Comparison of ENCODE assay signal across 25 cellular contexts in the genomic region with DNA sequence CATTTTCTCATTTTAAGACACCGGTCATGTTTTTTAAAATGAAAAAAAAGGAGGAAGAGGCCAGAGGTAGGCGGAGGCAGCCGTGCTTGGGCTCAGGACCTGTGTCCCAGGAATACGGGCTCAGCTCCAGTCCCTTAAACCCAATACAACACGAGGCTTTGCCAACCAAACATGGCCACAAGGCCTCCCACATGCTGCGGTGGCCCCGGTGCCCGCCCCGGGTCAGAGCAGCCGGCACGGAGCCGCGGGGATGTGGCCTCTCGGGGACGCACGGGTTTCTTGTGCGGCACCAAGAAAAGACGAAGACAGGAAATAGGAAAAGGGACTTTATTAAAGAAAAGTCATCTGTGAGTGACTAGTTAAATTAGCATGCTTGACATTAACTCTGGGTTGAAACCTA. TPM values are rescaled to one million over a fixed set of nuclear protein-coding genes. Genes with fewer than 3 reads are reported as not detected.
DNase-seq lines count a peak whose midpoint lies in the region; ATAC-seq, FAIRE-seq and TF ChIP-seq lines count a peak whose summit lies in the region.
"Had no signal": no experiment of that assay in that cellular context is flagged by ENCODE, and none has a peak within 500 bp of the region (broad histone marks: within the 10 kb centered on the region; RNA-seq: fewer than 3 reads in every experiment).

No MANE protein-coding gene starts in this region.

- no peak overlapping the region for H4K8ac ChIP-seq in H9 (replicated peaks; ENCODE audit: insufficient read length, low read depth, low read length)

- no peak overlapping the region for H2BK15ac ChIP-seq in H9 (ENCODE audit: low read depth, low read length)

- H3K36me3 ChIP-seq in K562 (ENCODE audit: control insufficient read depth, insufficient read depth, low read length) (peaks cover 96% of the 10 kb centered on the region), skeletal muscle tissue (ENCODE audit: control insufficient read depth in 3 of 3, insufficient read depth in 3 of 3, low read length in 3 of 3) (peaks cover 55 to 59% (median 58%) of the 10 kb centered on the region in 3 donors)

- no peaks in the 10 kb centered on the region for H3K9me3 ChIP-seq in H9 (ENCODE audit: control insufficient read depth, low read depth, low read length)
- H3K9me3 ChIP-seq in K562 (replicated peaks; ENCODE audit: control insufficient read depth, insufficient read depth, low read depth, low read length), result no peaks in the 10 kb centered on the region
- H3K9me3 ChIP-seq in skeletal muscle tissue (ENCODE audit: control insufficient read depth in 3 of 3, low read length in 3 of 3), result no peaks in the 10 kb centered on the region
- no peaks in the 10 kb centered on the region for H3K9me3 ChIP-seq in CD4-positive, alpha-beta T cell (ENCODE audit: control insufficient read depth, low read length)
- H3K9me3 ChIP-seq: A549, BE2C had no signal

- H3K9me1 ChIP-seq in K562 (ENCODE audit: control insufficient read depth, insufficient read depth, low read length), result peaks cover 3% of the 10 kb centered on the region

- TF ChIP-seq EP300 in K562 (IDR thresholded peaks at IDR 0.05; ENCODE audit: low read length), result no peak

- in situ Hi-C loops in K562 (cut with MboI), result no loop called here

- H3K27ac ChIP-seq in H9 (ENCODE audit: insufficient read length, low read depth, low read length), result no peak overlapping the region
- H3K27ac ChIP-seq in K562 (ENCODE audit: extremely low read depth, low read depth, low read length), result no peak overlapping the region
- peak overlapping the region; percentile 72 for H3K27ac ChIP-seq in skeletal muscle tissue (ENCODE audit: low read depth, low read length)
- no peak overlapping the region for H3K27ac ChIP-seq in CD4-positive, alpha-beta T cell (ENCODE audit: low read depth, low read length)
- H3K27ac ChIP-seq: A549; BLaER1 treated with 17β-estradiol and CSF1 and Interleukin-3, amounts not matched to agents 10 nM and 100 nM had no signal

- DNase-seq in H9 (no peak), K562 (ENCODE audit: extremely low read depth in 1 of 4, low spot score in 3 of 4) (no peak), nephron progenitor cell (no peak)
- DNase-seq in CD4-positive, alpha-beta T cell, result no peak
- no peak for DNase-seq in activated naive CD4-positive, alpha-beta T cell (lab: John Stamatoyannopoulos, UW)
- DNase-seq: 8988T; ACHN; AML-193; BE2C; Calu3; CD4-positive, alpha-beta memory T cell; COR-L47; DMS53; DMS79 treated with DMSO at 0.1 percent for 48 hours; GF-D8; GOT3 had no signal

- H3K27me3 Mint-ChIP-seq in H9 (ENCODE audit: low read depth) (no peaks in the 10 kb centered on the region), nephron progenitor cell (ENCODE audit: low read depth, poor library complexity) (no peaks in the 10 kb centered on the region)
- H3K27me3 Mint-ChIP-seq in CD4-positive, alpha-beta T cell, result no peaks in the 10 kb centered on the region
- H3K27me3 Mint-ChIP-seq: CD4-positive, alpha-beta memory T cell had no signal

- H3K79me2 ChIP-seq in H9 (ENCODE audit: insufficient read depth, low read length) (no peaks in the 10 kb centered on the region), K562 (ENCODE audit: control insufficient read depth, insufficient read depth, low read length) (peaks cover 74% of the 10 kb centered on the region)

- no peak for FAIRE-seq in K562 (lab: Jason Lieb, UNC)
- FAIRE-seq: A549, GM12891, GM18507, H54 had no signal

- no peaks in the 10 kb centered on the region for H3K23me2 ChIP-seq in H9 (ENCODE audit: insufficient read length, low read depth, low read length, poor library complexity, severe bottlenecking)

- CTCF ChIA-PET in K562 (lab: Yijun Ruan, JAX; ENCODE audit: low intra/inter-chr PET ratio), result no interaction called here
- CTCF ChIA-PET in CD4-positive, alpha-beta T cell (lab: Charles Lee), result no interaction called here

- H2BK5ac ChIP-seq in H9 (ENCODE audit: insufficient read length, low read length), result no peak overlapping the region

- BruUV-seq in K562 (replicated peaks; lab: Mats Ljungman, UMichigan), result no TSS peak

- no peak overlapping the region for H2AK5ac ChIP-seq in H9 (ENCODE audit: insufficient read length, low read length)

- no peak overlapping the region for H3K4me3 ChIP-seq in K562
- H3K4me3 ChIP-seq in skeletal muscle tissue (ENCODE audit: low read length in 3 of 3), result no peak overlapping the region
- H3K4me3 ChIP-seq: A549; BLaER1 treated with 17β-estradiol and CSF1 and Interleukin-3, amounts not matched to agents 10 nM and 100 nM had no signal

- no peak for TF ChIP-seq POLR2A in K562 (conservative IDR thresholded peaks at IDR 0.05)

- no peak overlapping the region for H2BK12ac ChIP-seq in H9 (ENCODE audit: insufficient read length, low read depth, low read length)

- H3K4ac ChIP-seq in H9 (ENCODE audit: low read depth, low read length), result no peak overlapping the region

- H2BK20ac ChIP-seq in H9 (ENCODE audit: low read depth, low read length, poor library complexity, severe bottlenecking), result no peak overlapping the region

- H3T11ph ChIP-seq in H9 (ENCODE audit: low read length), result no peak overlapping the region

- intact Hi-C loops in K562 (cut with micrococcal nuclease), result no loop called here
- intact Hi-C loops in CD4-positive, alpha-beta T cell (cut with DNase I, micrococcal nuclease), result no loop called here

- H3K27ac Mint-ChIP-seq in H9 (peak overlapping the region in 2 of 3 experiments; percentile 62 to 78; a peak in 2 of 7 replicates), nephron progenitor cell (peak overlapping the region; percentile 39)
- no peak overlapping the region for H3K27ac Mint-ChIP-seq in CD4-positive, alpha-beta T cell
- H3K27ac Mint-ChIP-seq: CD4-positive, alpha-beta memory T cell had no signal

- H2AFZ ChIP-seq in H9 (ENCODE audit: low read length) (no peak overlapping the region), K562 (ENCODE audit: low read depth, low read length) (no peak overlapping the region)

- H4K5ac ChIP-seq in H9 (ENCODE audit: insufficient read length, low read depth, low read length), result no peak overlapping the region

- H3K9me3 Mint-ChIP-seq in H9 (peaks cover 9 to 10% of the 10 kb centered on the region in 2 experiments; a peak in 4 of 5 replicates), nephron progenitor cell (peaks cover 23% of the 10 kb centered on the region)
- H3K9me3 Mint-ChIP-seq in CD4-positive, alpha-beta T cell, result no peaks in the 10 kb centered on the region
- H3K9me3 Mint-ChIP-seq: CD4-positive, alpha-beta memory T cell had no signal

- H2BK120ac ChIP-seq in H9 (ENCODE audit: low read depth, low read length, poor library complexity, severe bottlenecking), result no peak overlapping the region

- POLR2A ChIA-PET in K562 (lab: Yijun Ruan, JAX), result interaction anchor here (0.7 to 1.0 kb wide), 2 partner anchors 16 to 18 kb away, joined by 3 read pairs; no protein-coding TSS in a partner anchor
- POLR2A ChIA-PET in CD4-positive, alpha-beta T cell (lab: Charles Lee), result no interaction called here

- H3K79me1 ChIP-seq in H9 (ENCODE audit: insufficient read depth, low read depth, low read length, poor library complexity, severe bottlenecking), result no peaks in the 10 kb centered on the region

- H3K4me1 Mint-ChIP-seq in H9, result no peaks in the 10 kb centered on the region
- H3K4me1 Mint-ChIP-seq in nephron progenitor cell, result no peaks in the 10 kb centered on the region
- H3K4me1 Mint-ChIP-seq in CD4-positive, alpha-beta T cell (ENCODE audit: low read depth), result no peaks in the 10 kb centered on the region

- H3K36me3 Mint-ChIP-seq in H9 (ENCODE audit: insufficient read depth in 1 of 3, low read depth in 3 of 3) (peaks cover 32 to 68% (median 67%) of the 10 kb centered on the region in 3 experiments), nephron progenitor cell (ENCODE audit: low read depth) (peaks cover 65% of the 10 kb centered on the region)
- H3K36me3 Mint-ChIP-seq in CD4-positive, alpha-beta T cell (ENCODE audit: low read depth), result peaks cover 63% of the 10 kb centered on the region

- no peak overlapping the region for H3K18ac ChIP-seq in H9 (ENCODE audit: insufficient read length, low read depth, low read length)

- H3K9ac ChIP-seq in H9 (ENCODE audit: extremely low read depth, insufficient read length, low read length) (no peak overlapping the region), K562 (ENCODE audit: insufficient read depth in 1 of 2, low read depth in 2 of 2, low read length in 2 of 2) (no peak overlapping the region), skeletal muscle tissue (ENCODE audit: low read depth in 1 of 3, low read length in 3 of 3) (no peak overlapping the region)
- H3K9ac ChIP-seq: BLaER1 treated with 17β-estradiol and CSF1 and Interleukin-3, amounts not matched to agents 10 nM and 100 nM had no signal

- no peak overlapping the region for H3K14ac ChIP-seq in H9 (ENCODE audit: insufficient read depth, low read length)

- no peaks in the 10 kb centered on the region for H3K27me3 ChIP-seq in H9 (ENCODE audit: insufficient read depth, low read length)
- no peaks in the 10 kb centered on the region for H3K27me3 ChIP-seq in K562 (ENCODE audit: control insufficient read depth in 2 of 2, insufficient read depth in 2 of 2, low read length in 2 of 2)
- no peaks in the 10 kb centered on the region for H3K27me3 ChIP-seq in skeletal muscle tissue (ENCODE audit: control insufficient read depth in 3 of 3, insufficient read depth in 3 of 3, low read length in 3 of 3)
- H3K27me3 ChIP-seq in CD4-positive, alpha-beta T cell (ENCODE audit: control insufficient read depth, insufficient read depth, low read length), result no peaks in the 10 kb centered on the region
- H3K27me3 ChIP-seq: BE2C; BLaER1 treated with 17β-estradiol and CSF1 and Interleukin-3, amounts not matched to agents 10 nM and 100 nM had no signal

- no peak overlapping the region for H4K91ac ChIP-seq in H9 (ENCODE audit: insufficient read length, low read depth, low read length)

- no peak for TF ChIP-seq RAD21 in K562 (CRISPR knock-in tag; conservative IDR thresholded peaks at IDR 0.05 in 1 of 2, IDR thresholded peaks at IDR 0.05 in 1 of 2)

- H4K20me1 ChIP-seq in H9 (ENCODE audit: control insufficient read depth, insufficient read depth, insufficient read length), result no peaks in the 10 kb centered on the region
- peaks cover 46% of the 10 kb centered on the region; the same call in 1 of the 2 replicates for H4K20me1 ChIP-seq in K562 (replicated peaks; ENCODE audit: control insufficient read depth, insufficient read depth, low read length)

- TF ChIP-seq CTCF in H9 (conservative IDR thresholded peaks at IDR 0.05) (no peak), K562 (IDR thresholded peaks at IDR 0.05 in 2 of 3, conservative IDR thresholded peaks at IDR 0.05 in 1 of 3; ENCODE audit: insufficient read depth in 2 of 3, low read depth in 1 of 3, low read length in 3 of 3) (no peak), nephron progenitor cell (IDR thresholded peaks at IDR 0.05) (no peak)
- no peak for TF ChIP-seq CTCF in CD4-positive, alpha-beta T cell (IDR thresholded peaks at IDR 0.05)

- H3K4me2 ChIP-seq in H9 (ENCODE audit: insufficient read depth, insufficient read length, low read length) (no peak overlapping the region), K562 (ENCODE audit: insufficient read depth, low read length) (no peak overlapping the region)
- H3K4me2 ChIP-seq: A549; BLaER1 treated with 17β-estradiol and CSF1 and Interleukin-3, amounts not matched to agents 10 nM and 100 nM had no signal

- no CpG with 5 or more reads among the region's 18 CpGs for WGBS in H9 (ENCODE audit: extremely low coverage, insufficient read length, low lambda C conversion rate)
- WGBS in K562 (ENCODE audit: insufficient coverage, low coverage, missing lambda C conversion rate), result 97% methylated on average over 16 of the region's 18 CpGs

- no peak overlapping the region for H3K23ac ChIP-seq in H9 (ENCODE audit: insufficient read length, low read depth, low read length)

- no peak overlapping the region; a peak in 1 of 5 replicates for H3K4me3 Mint-ChIP-seq in H9
- no peak overlapping the region for H3K4me3 Mint-ChIP-seq in nephron progenitor cell
- H3K4me3 Mint-ChIP-seq in CD4-positive, alpha-beta T cell, result no peak overlapping the region
- H3K4me3 Mint-ChIP-seq: CD14-positive monocyte; CD4-positive, alpha-beta memory T cell had no signal

- no peaks in the 10 kb centered on the region for H3K4me1 ChIP-seq in H9 (ENCODE audit: insufficient read depth, low read length)
- H3K4me1 ChIP-seq in K562 (replicated peaks in 1 of 2; ENCODE audit: control insufficient read depth in 2 of 2, insufficient read depth in 2 of 2, low read length in 2 of 2), result peaks cover 0 to 45% of the 10 kb centered on the region in 2 experiments; a peak in 1 of 5 replicates
- peaks cover 14 to 48% (median 19%) of the 10 kb centered on the region in 3 donors for H3K4me1 ChIP-seq in skeletal muscle tissue (ENCODE audit: control insufficient read depth in 3 of 3, insufficient read depth in 3 of 3, low read length in 3 of 3)
- H3K4me1 ChIP-seq: BE2C had no signal

- ATAC-seq in K562 (no peak), HG03095 (IDR thresholded peaks at IDR 0.05; ENCODE audit: unreplicated experiment) (no peak)
- no peak for ATAC-seq in CD4-positive, alpha-beta T cell (ENCODE audit: poor library complexity)
- ATAC-seq: A549, HCT116 had no signal

- no peak overlapping the region for H3K56ac ChIP-seq in H9 (ENCODE audit: insufficient read length, low read depth, low read length)

RNA-seq across cellular contexts. Expression of gene CAMSAP1, which starts 25.3 kb away (rescaled TPM):
- total RNA-seq in H9 (2021) (43.6 and 52.7 TPM in 2 replicates), K562 (2014; rRNA removed) (18.1 and 23.4 TPM in 2 replicates), K562 (2014; rRNA removed; fragmentation: Illumina TruSeq; extraction: Trizol) (14.3 TPM in 2 replicates), K562 (2015; rRNA removed; fragmentation: Illumina TruSeq; extraction: Trizol) (13.9 and 15.7 TPM in 2 replicates), K562 (2021) (28.8 and 32.8 TPM in 2 replicates), skeletal muscle tissue (31.3 TPM)
- 40.9 and 68.9 TPM in 2 replicates for total RNA-seq in K562 (2011; cell fraction: chromatin; rRNA removed; ENCODE audit: low replicate concordance)
- 21.5 and 22.4 TPM in 2 replicates for total RNA-seq in K562 (2011; cell fraction: nucleolus; rRNA removed)
- total RNA-seq in K562 (2011; cell fraction: nucleoplasm; rRNA removed), result 36.1 and 42.5 TPM in 2 replicates
- polyA plus RNA-seq in K562 (2011; rRNA removed) (6.3 and 6.9 TPM in 2 replicates), K562 (2014; fragmentation: Illumina TruSeq; extraction: Trizol) (14.9 and 19.7 TPM in 2 replicates), K562 (2014; fragmentation: Nextera tagmentation; extraction: Ambion mirVana) (1 to 10 TPM; 1.5 to 1.6 TPM), K562 (2014; rRNA removed) (10.0 and 11.3 TPM in 2 replicates)
- polyA plus RNA-seq in K562 (2011; cell fraction: cytosol; rRNA removed), result 6.3 and 8.3 TPM in 2 replicates
- 15.6 and 19.6 TPM in 2 replicates for polyA plus RNA-seq in K562 (2011; cell fraction: nucleus; rRNA removed)
- 10.6 and 11.9 TPM in 2 replicates for polyA plus RNA-seq in K562 (2012)
- 14.1 and 20.0 TPM in 2 replicates for polyA minus RNA-seq in K562 (2011; rRNA and poly(A)+ RNA removed)
- polyA minus RNA-seq in K562 (2011; cell fraction: cytosol; rRNA and poly(A)+ RNA removed), result 42.2 and 76.3 TPM in 2 replicates
- 11.4 and 23.5 TPM in 2 replicates for polyA minus RNA-seq in K562 (2011; cell fraction: nucleus; rRNA and poly(A)+ RNA removed)
- 10 to 100 TPM; 16.8 to 18.2 TPM for total RNA-seq in CD4-positive, alpha-beta T cell

RNA-seq across cellular contexts. Expression of gene UBAC1, which starts 28.5 kb away (rescaled TPM):
- total RNA-seq in H9 (2021) (46.3 and 47.5 TPM in 2 replicates), K562 (2014; rRNA removed) (399 and 504 TPM in 2 replicates), K562 (2014; rRNA removed; fragmentation: Illumina TruSeq; extraction: Trizol) (138 and 145 TPM in 2 replicates), K562 (2015; rRNA removed; fragmentation: Illumina TruSeq; extraction: Trizol) (166 and 171 TPM in 2 replicates), K562 (2021) (294 and 309 TPM in 2 replicates), skeletal muscle tissue (37.6 TPM)
- 536 and 854 TPM in 2 replicates for total RNA-seq in K562 (2011; cell fraction: chromatin; rRNA removed; ENCODE audit: low replicate concordance)
- total RNA-seq in K562 (2011; cell fraction: nucleolus; rRNA removed), result 552 and 553 TPM in 2 replicates
- total RNA-seq in K562 (2011; cell fraction: nucleoplasm; rRNA removed), result 447 and 492 TPM in 2 replicates
- polyA plus RNA-seq in K562 (2011; rRNA removed) (385 and 395 TPM in 2 replicates), K562 (2014; fragmentation: Illumina TruSeq; extraction: Trizol) (219 and 228 TPM in 2 replicates), K562 (2014; fragmentation: Nextera tagmentation; extraction: Ambion mirVana) (100 to 1,000 TPM in 1 of 2 experiments, 10 to 100 TPM in 1; 94.0 to 117 TPM), K562 (2014; rRNA removed) (381 and 405 TPM in 2 replicates)
- 447 and 505 TPM in 2 replicates for polyA plus RNA-seq in K562 (2011; cell fraction: cytosol; rRNA removed)
- polyA plus RNA-seq in K562 (2011; cell fraction: nucleus; rRNA removed), result 838 and 845 TPM in 2 replicates
- polyA plus RNA-seq in K562 (2012), result 178 and 239 TPM in 2 replicates
- 128 and 165 TPM in 2 replicates for polyA minus RNA-seq in K562 (2011; rRNA and poly(A)+ RNA removed)
- polyA minus RNA-seq in K562 (2011; cell fraction: cytosol; rRNA and poly(A)+ RNA removed), result 110 and 129 TPM in 2 replicates
- 120 and 171 TPM in 2 replicates for polyA minus RNA-seq in K562 (2011; cell fraction: nucleus; rRNA and poly(A)+ RNA removed)
- total RNA-seq in CD4-positive, alpha-beta T cell, result 10 to 100 TPM; 16.4 to 19.6 TPM
